Comparison of ENCODE assay signal across 8 cellular contexts in the genomic region with DNA sequence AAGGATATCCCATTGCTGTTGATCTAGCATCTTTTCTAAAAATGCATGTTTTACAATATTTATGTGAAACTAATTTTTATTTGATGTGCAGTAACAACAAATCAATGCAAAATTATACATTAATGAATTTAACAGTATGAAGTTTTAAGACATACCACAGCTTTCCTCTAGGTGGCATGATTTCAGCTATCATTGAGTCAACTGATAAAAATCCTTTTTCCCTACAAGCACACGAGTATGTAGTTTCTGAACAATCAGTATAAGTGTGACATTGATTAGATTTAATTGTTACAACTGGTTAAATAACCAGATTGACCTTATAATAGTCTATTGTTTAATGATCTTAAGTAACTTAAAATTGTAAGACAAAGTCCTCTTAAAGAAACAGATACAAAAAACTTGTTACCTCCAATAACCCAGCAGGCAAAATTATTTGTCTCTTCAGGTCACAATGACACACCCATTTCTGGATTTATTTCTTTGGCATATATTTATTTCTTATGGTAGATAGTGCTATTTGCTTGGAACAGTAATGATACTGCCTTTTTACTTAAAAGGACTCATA. TPM values are rescaled to one million over a fixed set of nuclear protein-coding genes. Genes with fewer than 3 reads are reported as not detected.
DNase-seq lines count a peak whose midpoint lies in the region; ATAC-seq, FAIRE-seq and TF ChIP-seq lines count a peak whose summit lies in the region.

No MANE protein-coding gene starts in this region.

- dilution Hi-C loops in keratinocyte (cut with MboI; ENCODE audit: extremely low pct_ligation_motif_present, low sequenced_read_pairs): no loop called here

- ATAC-seq in GM18907 (IDR thresholded peaks at IDR 0.05; ENCODE audit: unreplicated experiment) (peak; percentile 65), HG03565 (IDR thresholded peaks at IDR 0.05; ENCODE audit: unreplicated experiment) (peak; percentile 64), GM21825 (IDR thresholded peaks at IDR 0.05; ENCODE audit: unreplicated experiment) (no peak)
- no peak for ATAC-seq in stimulated activated naive CD8-positive, alpha-beta T cell treated with anti-CD3 and anti-CD28 coated beads, Interleukin-15, amount 100 ng/mL, for 72 hours

- H3K4me3 ChIP-seq in BE2C (ENCODE audit: low read depth, low read length) (no peak overlapping the region), keratinocyte (ENCODE audit: control insufficient read depth in 2 of 3, extremely low read depth in 1 of 3, insufficient read depth in 2 of 3, low read depth in 1 of 3, low read length in 3 of 3) (no peak overlapping the region)

- no peaks in the 10 kb centered on the region for H3K9me1 ChIP-seq in keratinocyte (ENCODE audit: control insufficient read depth, extremely low read depth, insufficient read depth, low read length)

- H3K27ac ChIP-seq in keratinocyte (ENCODE audit: control insufficient read depth, insufficient read depth, low read length): no peak overlapping the region

- peak; percentile 71 for TF ChIP-seq CTCF in BE2C (IDR thresholded peaks at IDR 0.05; ENCODE audit: low read depth, low read length)
- TF ChIP-seq CTCF in keratinocyte (optimal IDR thresholded peaks at IDR 0.05 in 1 of 3, IDR thresholded peaks at IDR 0.05 in 1 of 3, conservative IDR thresholded peaks at IDR 0.05 in 1 of 3; ENCODE audit: extremely low read depth in 1 of 3, insufficient read depth in 2 of 3, low read length in 3 of 3): peak in 2 of 3 experiments; percentile 46 to 55

- no peak overlapping the region for H3K4me2 ChIP-seq in keratinocyte (ENCODE audit: control insufficient read depth, extremely low read depth, insufficient read depth, low read depth, low read length)

- no peaks in the 10 kb centered on the region for H3K9me3 Mint-ChIP-seq in stimulated activated naive CD8-positive, alpha-beta T cell treated with anti-CD3 and anti-CD28 coated beads, Interleukin-15, amount 100 ng/mL, for 72 hours

- no peaks in the 10 kb centered on the region for H3K4me1 Mint-ChIP-seq in stimulated activated naive CD8-positive, alpha-beta T cell treated with anti-CD3 and anti-CD28 coated beads, Interleukin-15, amount 100 ng/mL, for 72 hours

- H3K4me3 Mint-ChIP-seq in stimulated activated naive CD8-positive, alpha-beta T cell treated with anti-CD3 and anti-CD28 coated beads, Interleukin-15, amount 100 ng/mL, for 72 hours: no peak overlapping the region

- no peaks in the 10 kb centered on the region for H4K20me1 ChIP-seq in keratinocyte (ENCODE audit: control insufficient read depth, extremely low read depth, insufficient read depth, low read length)

- FAIRE-seq in keratinocyte (lab: Jason Lieb, UNC): no peak

- H3K9ac ChIP-seq in keratinocyte (ENCODE audit: control insufficient read depth, extremely low read depth, insufficient read depth, low read length): no peak overlapping the region

- no peak overlapping the region for H2AFZ ChIP-seq in keratinocyte (ENCODE audit: control insufficient read depth, low read length)

- no peaks in the 10 kb centered on the region for H3K79me2 ChIP-seq in keratinocyte (ENCODE audit: control insufficient read depth, insufficient read depth, low read length)

- DNase-seq in BE2C (no peak), SKM-1 treated with dmso at 0.1 percent for 144 hours (lab: John Stamatoyannopoulos, UW; ENCODE audit: unreplicated experiment) (peak; percentile 71), keratinocyte (ENCODE audit: low read depth, low spot score) (no peak), HuH-7 (ENCODE audit: low spot score) (no peak)
- no peak for DNase-seq in stimulated activated naive CD8-positive, alpha-beta T cell treated with anti-CD3 and anti-CD28 coated beads, Interleukin-15, amount 100 ng/mL, for 72 hours

- H3K27me3 Mint-ChIP-seq in stimulated activated naive CD8-positive, alpha-beta T cell treated with anti-CD3 and anti-CD28 coated beads, Interleukin-15, amount 100 ng/mL, for 72 hours: no peaks in the 10 kb centered on the region

- no peak overlapping the region for H3K27ac Mint-ChIP-seq in stimulated activated naive CD8-positive, alpha-beta T cell treated with anti-CD3 and anti-CD28 coated beads, Interleukin-15, amount 100 ng/mL, for 72 hours

- no peaks in the 10 kb centered on the region for H3K27me3 ChIP-seq in BE2C
- H3K27me3 ChIP-seq in keratinocyte (ENCODE audit: control insufficient read depth, extremely low read depth, insufficient read depth, low read length): no peaks in the 10 kb centered on the region

- peaks cover 4% of the 10 kb centered on the region for H3K4me1 ChIP-seq in BE2C
- H3K4me1 ChIP-seq in keratinocyte (ENCODE audit: control insufficient read depth, extremely low read depth, insufficient read depth, low read length): peaks cover 3% of the 10 kb centered on the region

- H3K36me3 ChIP-seq in BE2C: no peaks in the 10 kb centered on the region
- no peaks in the 10 kb centered on the region for H3K36me3 ChIP-seq in keratinocyte (ENCODE audit: control insufficient read depth in 2 of 2, extremely low read depth in 1 of 2, insufficient read depth in 2 of 2, low read length in 2 of 2)

- H3K9me3 ChIP-seq in BE2C: no peaks in the 10 kb centered on the region
- no peaks in the 10 kb centered on the region for H3K9me3 ChIP-seq in keratinocyte (ENCODE audit: control insufficient read depth, low read depth, low read length)

RNA-seq across cellular contexts. Expression of a gene that starts 5.8 kb away (rescaled TPM):
- not detected for polyA plus RNA-seq in BE2C (2012; ENCODE audit: insufficient read depth, insufficient read length, low read depth)
- 9.0 to 22.3 TPM (median 21.5 TPM) in 3 replicates for polyA plus RNA-seq in keratinocyte
- polyA plus RNA-seq in keratinocyte (2011; ENCODE audit: low read depth): 9.1 TPM
- polyA plus RNA-seq in keratinocyte (2011; cell fraction: cytosol; rRNA removed): 5.8 and 10.0 TPM in 2 replicates
- polyA plus RNA-seq in keratinocyte (2011; cell fraction: nucleus; rRNA removed): 28.8 and 34.4 TPM in 2 replicates
- polyA plus RNA-seq in keratinocyte (2012; ENCODE audit: low replicate concordance): 4.6 and 22.6 TPM in 2 replicates
- polyA minus RNA-seq in keratinocyte: 5.6 to 20.8 TPM (median 12.4 TPM) in 3 replicates
- 10.0 TPM for polyA minus RNA-seq in keratinocyte (2011; cell fraction: cytosol; rRNA and poly(A)+ RNA removed)
- polyA minus RNA-seq in keratinocyte (2011; cell fraction: nucleus; rRNA and poly(A)+ RNA removed): 24.4 and 70.7 TPM in 2 replicates

RNA-seq across cellular contexts. Expression of a gene that starts 54.3 kb away (rescaled TPM):
- 18.8 TPM for polyA plus RNA-seq in BE2C (2012; ENCODE audit: insufficient read depth, insufficient read length, low read depth)
- polyA plus RNA-seq in keratinocyte: 4.9 to 15.8 TPM (median 9.0 TPM) in 3 replicates
- polyA plus RNA-seq in keratinocyte (2011; ENCODE audit: low read depth): 60.5 TPM
- polyA plus RNA-seq in keratinocyte (2011; cell fraction: cytosol; rRNA removed): 4.7 and 6.9 TPM in 2 replicates
- polyA plus RNA-seq in keratinocyte (2011; cell fraction: nucleus; rRNA removed): 3.6 and 8.0 TPM in 2 replicates
- 12.5 and 18.5 TPM in 2 replicates for polyA plus RNA-seq in keratinocyte (2012; ENCODE audit: low replicate concordance)
- 2.1 to 5.3 TPM (median 2.4 TPM) in 3 replicates for polyA minus RNA-seq in keratinocyte
- polyA minus RNA-seq in keratinocyte (2011; cell fraction: cytosol; rRNA and poly(A)+ RNA removed): 3.5 TPM
- 3.5 and 7.2 TPM in 2 replicates for polyA minus RNA-seq in keratinocyte (2011; cell fraction: nucleus; rRNA and poly(A)+ RNA removed)

Comparison
In these comparisons a context has a peak if more than half of its experiments do, and no peak if none do; other contexts are left out.
1. ATAC-seq: peak in GM18907 (single experiment) and HG03565 (single experiment); none in GM21825 (single experiment) and stimulated activated naive CD8-positive, alpha-beta T cell treated with anti-CD3 and anti-CD28 coated beads, Interleukin-15, amount 100 ng/mL, for 72 hours (single experiment).